Comparison of ENCODE assay signal across 8 cellular contexts in genomic region chr7:10973061-10973941, GRCh38. TPM values are rescaled to one million over a fixed set of nuclear protein-coding genes. Genes with fewer than 3 reads are reported as not detected.
A peak's percentile ranks its signal among the peaks of the same experiment; 100 is the strongest.
DNase-seq lines count a peak whose midpoint lies in the region; ATAC-seq and TF ChIP-seq lines count a peak whose summit lies in the region.

PHF14 (plus strand) TSS chr7:10973872; CDS start chr7:10974324, 452 bp downstream.

- H3K36me3 Mint-ChIP-seq in activated T-helper 2 cell treated with anti-CD3 and anti-CD28 coated beads, Interferon-gamma antibody, Interleukin-2, Interleukin-4, amounts not matched to agents 10 μg/mL and 5 μg/mL and 100 μg/mL, durations not matched to agents 14 hours and 24 hours and 36 hours (ENCODE audit: low read depth) = peaks cover 32% of the 10 kb centered on the region
- peaks cover 5 to 16% (median 16%) of the 10 kb centered on the region in 3 donors for H3K36me3 Mint-ChIP-seq in naive thymus-derived CD8-positive, alpha-beta T cell

- DNase-seq in EH (ENCODE audit: low read depth) = peak; percentile 97
- DNase-seq in H4 (ENCODE audit: low spot score) = peak; percentile 100
- peak; percentile 100 for DNase-seq in LoVo (ENCODE audit: low spot score)
- DNase-seq in RWPE2 (ENCODE audit: low spot score) = peak; percentile 96
- peak; percentile 95 for DNase-seq in activated T-helper 2 cell treated with anti-CD3 and anti-CD28 coated beads, Interferon-gamma antibody, Interleukin-2, Interleukin-4, amounts not matched to agents 10 μg/mL and 5 μg/mL and 100 μg/mL, durations not matched to agents 14 hours and 24 hours and 36 hours (ENCODE audit: low spot score)
- peak; percentile 96 for DNase-seq in fibroblast of mammary gland (ENCODE audit: low read depth)
- DNase-seq in naive thymus-derived CD8-positive, alpha-beta T cell = peak; percentile 88 to 97 (median 94)
- DNase-seq in stimulated activated naive CD4-positive, alpha-beta T cell (lab: John Stamatoyannopoulos, UW) = peak; percentile 85 to 95 (median 94)

- H3K9me3 ChIP-seq in RWPE2 (ENCODE audit: severe bottlenecking) = no peaks in the 10 kb centered on the region

- peak within 1 kb of the TSS; percentile 89 for H3K27ac ChIP-seq in RWPE2 (ENCODE audit: poor library complexity, severe bottlenecking)

- no peak for TF ChIP-seq CTCF in RWPE2 (IDR thresholded peaks at IDR 0.05; ENCODE audit: poor library complexity, severe bottlenecking)
- no peak for TF ChIP-seq CTCF in fibroblast of mammary gland (conservative IDR thresholded peaks at IDR 0.05; ENCODE audit: control insufficient read depth, insufficient read depth, low read depth, low read length)

- peaks cover 35% of the 10 kb centered on the region for H3K36me3 ChIP-seq in RWPE2 (ENCODE audit: low read depth)

- peaks cover 17% of the 10 kb centered on the region for H3K27me3 Mint-ChIP-seq in activated T-helper 2 cell treated with anti-CD3 and anti-CD28 coated beads, Interferon-gamma antibody, Interleukin-2, Interleukin-4, amounts not matched to agents 10 μg/mL and 5 μg/mL and 100 μg/mL, durations not matched to agents 14 hours and 24 hours and 36 hours (ENCODE audit: low read depth)
- H3K27me3 Mint-ChIP-seq in naive thymus-derived CD8-positive, alpha-beta T cell = peaks cover 0 to 12% (median 0%) of the 10 kb centered on the region in 5 donors

- H3K4me1 Mint-ChIP-seq in activated T-helper 2 cell treated with anti-CD3 and anti-CD28 coated beads, Interferon-gamma antibody, Interleukin-2, Interleukin-4, amounts not matched to agents 10 μg/mL and 5 μg/mL and 100 μg/mL, durations not matched to agents 14 hours and 24 hours and 36 hours (ENCODE audit: low read depth) = peaks cover 40% of the 10 kb centered on the region
- peaks cover 15 to 47% (median 43%) of the 10 kb centered on the region in 4 donors for H3K4me1 Mint-ChIP-seq in naive thymus-derived CD8-positive, alpha-beta T cell

- peak; percentile 97 for ATAC-seq in RWPE2 (ENCODE audit: low read depth)
- peak; percentile 94 to 96 for ATAC-seq in naive thymus-derived CD8-positive, alpha-beta T cell

- peak within 1 kb of the TSS; percentile 92 for H3K27ac Mint-ChIP-seq in activated T-helper 2 cell treated with anti-CD3 and anti-CD28 coated beads, Interferon-gamma antibody, Interleukin-2, Interleukin-4, amounts not matched to agents 10 μg/mL and 5 μg/mL and 100 μg/mL, durations not matched to agents 14 hours and 24 hours and 36 hours
- H3K27ac Mint-ChIP-seq in naive thymus-derived CD8-positive, alpha-beta T cell = peak within 1 kb of the TSS; percentile 91 to 98 (median 94)

- intact Hi-C loops in activated T-helper 2 cell treated with anti-CD3 and anti-CD28 coated beads, Interferon-gamma antibody, Interleukin-2, Interleukin-4, amounts not matched to agents 10 μg/mL and 5 μg/mL and 100 μg/mL, durations not matched to agents 14 hours and 24 hours and 36 hours (cut with micrococcal nuclease) = loop anchor here (1.0 to 5.0 kb wide), 6 partner anchors 33 to 369 kb away; a partner anchor contains a TSS

- H3K4me1 ChIP-seq in RWPE2 (ENCODE audit: insufficient read depth, poor library complexity, severe bottlenecking) = peaks cover 15% of the 10 kb centered on the region

- peak within 1 kb of the TSS; percentile 95 for H3K4me3 Mint-ChIP-seq in activated T-helper 2 cell treated with anti-CD3 and anti-CD28 coated beads, Interferon-gamma antibody, Interleukin-2, Interleukin-4, amounts not matched to agents 10 μg/mL and 5 μg/mL and 100 μg/mL, durations not matched to agents 14 hours and 24 hours and 36 hours (ENCODE audit: low read depth)
- H3K4me3 Mint-ChIP-seq in naive thymus-derived CD8-positive, alpha-beta T cell = peak within 1 kb of the TSS; percentile 87 to 97 (median 93)

- H3K27me3 ChIP-seq in RWPE2 (ENCODE audit: insufficient read depth, poor library complexity, severe bottlenecking) = no peaks in the 10 kb centered on the region

- POLR2A ChIA-PET in naive thymus-derived CD8-positive, alpha-beta T cell (lab: Charles Lee) = interaction anchor here (0.9 to 4.4 kb wide), 2 partner anchors 33 to 36 kb away, joined by 3 to 88 read pairs; a partner anchor contains a TSS

- peaks cover 2% of the 10 kb centered on the region for H3K9me3 Mint-ChIP-seq in activated T-helper 2 cell treated with anti-CD3 and anti-CD28 coated beads, Interferon-gamma antibody, Interleukin-2, Interleukin-4, amounts not matched to agents 10 μg/mL and 5 μg/mL and 100 μg/mL, durations not matched to agents 14 hours and 24 hours and 36 hours
- peaks cover 0 to 2% (median 0%) of the 10 kb centered on the region in 9 donors for H3K9me3 Mint-ChIP-seq in naive thymus-derived CD8-positive, alpha-beta T cell

- H3K4me3 ChIP-seq in RWPE2 (ENCODE audit: severe bottlenecking) (peak within 1 kb of the TSS; percentile 55), fibroblast of mammary gland (ENCODE audit: control insufficient read depth, low read depth, low read length) (peak within 1 kb of the TSS; percentile 81)

RNA-seq across cellular contexts. Expression of gene PHF14, which starts in this region (rescaled TPM):
- 53.1 and 71.6 TPM in 2 replicates for total RNA-seq in H4 (2014; rRNA removed; shearing (Covaris generic))
- total RNA-seq in activated T-helper 2 cell treated with anti-CD3 and anti-CD28 coated beads, Interferon-gamma antibody, Interleukin-2, Interleukin-4, amounts not matched to agents 10 μg/mL and 5 μg/mL and 100 μg/mL, durations not matched to agents 14 hours and 24 hours and 36 hours = 39.3 and 43.2 TPM in 2 replicates
- total RNA-seq in naive thymus-derived CD8-positive, alpha-beta T cell = 10 to 100 TPM; 41.1 to 44.2 TPM
- polyA plus RNA-seq in naive thymus-derived CD8-positive, alpha-beta T cell = 10 to 100 TPM in 2 of 3 donors, 1 to 10 TPM in 1; 9.0 to 10.8 (median 10.1) TPM

Comparison
In these comparisons a context has a peak if more than half of its experiments do, and no peak if none do; other contexts are left out.
1. Peak in every context shown above with its lines: DNase-seq, ATAC-seq, H3K4me3 ChIP-seq and H3K27ac ChIP-seq.